ENCODE assay signal across 9 cellular contexts in the genomic region with DNA sequence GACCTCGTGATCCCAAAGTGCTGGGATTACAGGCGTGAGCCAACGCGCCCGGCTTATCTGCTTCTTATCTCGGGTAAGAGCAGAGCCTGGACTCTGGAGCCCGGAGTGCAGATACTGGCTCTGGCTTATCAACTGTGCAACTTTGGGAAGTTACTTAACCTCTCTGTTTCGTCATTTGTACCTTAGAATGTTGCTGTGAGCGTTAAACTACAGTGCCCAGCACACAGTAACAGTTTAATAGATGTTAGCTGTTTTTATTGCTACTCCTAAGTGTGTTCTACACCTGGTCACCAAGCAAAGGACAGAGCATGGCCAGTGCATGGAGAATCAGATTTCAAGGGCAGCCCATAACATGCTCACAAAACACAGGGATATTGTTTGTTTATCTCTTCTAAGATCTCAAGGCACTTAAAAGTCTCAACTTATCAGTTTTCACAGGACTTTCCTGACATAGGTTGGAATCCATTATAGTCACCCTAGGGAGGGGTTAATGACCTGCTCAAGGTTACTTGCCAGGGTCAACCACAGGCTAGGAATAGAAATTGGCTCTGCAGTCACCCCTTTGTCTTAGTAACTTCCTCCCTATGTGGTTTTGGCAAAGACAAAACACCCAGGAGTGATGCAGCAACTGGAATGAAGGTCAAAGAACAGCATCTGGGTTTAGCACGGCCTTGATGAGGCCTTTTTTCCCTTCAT. TPM values are rescaled to one million over a fixed set of nuclear protein-coding genes. Genes with fewer than 3 reads are reported as not detected.
DNase-seq lines count a peak whose midpoint lies in the region; ATAC-seq and TF ChIP-seq lines count a peak whose summit lies in the region.
"Had no signal": no experiment of that assay in that cellular context is flagged by ENCODE, and none has a peak within 500 bp of the region (broad histone marks: within the 10 kb centered on the region; RNA-seq: fewer than 3 reads in every experiment).

No MANE protein-coding gene starts in this region.

- no peaks in the 10 kb centered on the region for H3K79me2 ChIP-seq in HCT116 (ENCODE audit: insufficient read depth, low read length)

- peak overlapping the region; percentile 63 for H3K4me3 Mint-ChIP-seq in glutamatergic neuron (ENCODE audit: unreplicated experiment)

- peaks cover 21% of the 10 kb centered on the region for H3K4me1 Mint-ChIP-seq in glutamatergic neuron (ENCODE audit: low read depth, unreplicated experiment)

- intact Hi-C loops in HCT116 (cut with micrococcal nuclease), result no loop called here

- TF ChIP-seq CTCF in HCT116 (IDR thresholded peaks at IDR 0.05 in 2 of 3, conservative IDR thresholded peaks at IDR 0.05 in 1 of 3; ENCODE audit: borderline replicate concordance in 1 of 3, insufficient read depth in 1 of 3, low read depth in 2 of 3, low read length in 2 of 3), result no peak
- no peak for TF ChIP-seq CTCF in RWPE1 (conservative IDR thresholded peaks at IDR 0.05; ENCODE audit: low read depth)
- TF ChIP-seq CTCF in glutamatergic neuron (IDR thresholded peaks at IDR 0.05; ENCODE audit: partially characterized antibody, unreplicated experiment), result no peak

- no peaks in the 10 kb centered on the region for H3K9me2 ChIP-seq in HCT116 (ENCODE audit: insufficient read depth)

- CTCF ChIA-PET in HCT116 (lab: Charles Lee), result no interaction called here
- CTCF ChIA-PET in RWPE1 (lab: Yijun Ruan, JAX), result interaction anchor here (0.6 to 0.7 kb wide), 2 partner anchors 9 to 220 kb away, joined by 3 to 4 read pairs; no protein-coding TSS in a partner anchor

- TF ChIP-seq POLR2A in HCT116 (IDR thresholded peaks at IDR 0.05; ENCODE audit: borderline replicate concordance, extremely low read depth, insufficient read depth, insufficient read length), result no peak

- peaks cover 9% of the 10 kb centered on the region for H3K9me3 Mint-ChIP-seq in glutamatergic neuron (ENCODE audit: unreplicated experiment)

- RAD21 ChIA-PET in HCT116 (lab: Charles Lee; ENCODE audit: low non-redundant PET in 1 of 2, low total read pairs in 2 of 2, uncharacterized antibody in 2 of 2, unreplicated experiment in 2 of 2), result interaction anchor here in 1 of 2 experiments (0.7 kb wide), 1 partner anchor 130 kb away, joined by 3 read pairs; no protein-coding TSS in a partner anchor

- peak overlapping the region; percentile 40 for H3K4me2 ChIP-seq in HCT116 (ENCODE audit: low read length)

- H4K20me1 ChIP-seq in HCT116 (ENCODE audit: insufficient read depth), result no peaks in the 10 kb centered on the region

- H2AFZ ChIP-seq in HCT116 (ENCODE audit: low read depth, low read length, poor library complexity, severe bottlenecking), result peak overlapping the region; percentile 6

- H3K27ac Mint-ChIP-seq in glutamatergic neuron (ENCODE audit: unreplicated experiment), result peak overlapping the region; percentile 87

- BruUV-seq in HCT116 (replicated peaks; lab: Mats Ljungman, UMichigan), result no TSS peak

- H3K27me3 ChIP-seq in HCT116 (ENCODE audit: insufficient read depth, low read length), result no peaks in the 10 kb centered on the region; the same call in 1 of the 2 replicates

- peak; percentile 64 for ATAC-seq in HCT116
- no peak for ATAC-seq in GM18858 (IDR thresholded peaks at IDR 0.05; ENCODE audit: unreplicated experiment)
- ATAC-seq in HG03196 (IDR thresholded peaks at IDR 0.05; ENCODE audit: unreplicated experiment), result no peak
- ATAC-seq: activated CD4-positive, CD25-positive, alpha-beta regulatory T cell treated with anti-CD3 and anti-CD28 coated beads, Interleukin-2, amount 50 U/mL, for 24 hours had no signal

- peaks cover 4% of the 10 kb centered on the region for H3K27me3 Mint-ChIP-seq in glutamatergic neuron (ENCODE audit: unreplicated experiment)

- H3K27ac ChIP-seq in HCT116 (ENCODE audit: low read depth, low read length), result no peak overlapping the region
- H3K27ac ChIP-seq in RWPE1, result peak overlapping the region; percentile 47; the same call in 1 of the 2 replicates
- H3K27ac ChIP-seq in skin epidermis, result peak overlapping the region in 12 of 21 experiments; percentile 3 to 66 (median 42)

- H3K9ac ChIP-seq in HCT116 (ENCODE audit: low read length), result no peak overlapping the region

- POLR2A ChIA-PET in HCT116 (lab: Charles Lee) (no interaction called here), RWPE1 (lab: Yijun Ruan, JAX; ENCODE audit: low non-redundant PET) (no interaction called here)

- H3K4me3 ChIP-seq in HCT116 (replicated peaks in 1 of 2; ENCODE audit: low read depth in 1 of 2, low read length in 2 of 2) (no peak overlapping the region), skin epidermis (no peak overlapping the region)

- no peaks in the 10 kb centered on the region for H3K9me3 ChIP-seq in HCT116 (ENCODE audit: control insufficient read depth in 1 of 2, insufficient read depth in 1 of 2, low read depth in 1 of 2, low read length in 2 of 2)

- DNase-seq in HCT116 (ENCODE audit: low read depth, low spot score), result no peak
- DNase-seq in RWPE1 (ENCODE audit: low spot score), result no peak
- DNase-seq in glutamatergic neuron, result no peak
- DNase-seq in iPS-NIHi7 (ENCODE audit: extremely low spot score), result no peak
- no peak for DNase-seq in CD1c-positive myeloid dendritic cell (ENCODE audit: extremely low spot score)

- no peak for TF ChIP-seq RAD21 in HCT116 (IDR thresholded peaks at IDR 0.05; ENCODE audit: low read depth)

- no peaks in the 10 kb centered on the region for H3K36me3 Mint-ChIP-seq in glutamatergic neuron (ENCODE audit: unreplicated experiment)

- peaks cover 11 to 13% of the 10 kb centered on the region in 2 experiments for H3K4me1 ChIP-seq in HCT116 (ENCODE audit: control insufficient read depth in 1 of 2, insufficient read depth in 2 of 2, low read length in 2 of 2)

- H3K36me3 ChIP-seq in HCT116 (ENCODE audit: control insufficient read depth in 1 of 2, insufficient read depth in 2 of 2, low read length in 2 of 2), result no peaks in the 10 kb centered on the region

TF ChIP-seq in HCT116, 20 proteins besides CTCF, POLR2A, EP300 and RAD21:
- peak; percentile 79 for TF ChIP-seq TCF7L2 (IDR thresholded peaks at IDR 0.05; ENCODE audit: borderline replicate concordance, extremely low read depth, insufficient read depth, insufficient read length)
- TF ChIP-seq EZH2 (IDR thresholded peaks at IDR 0.05), result no peak
- TF ChIP-seq CBX3 (IDR thresholded peaks at IDR 0.05; ENCODE audit: low read depth), result no peak
- TF ChIP-seq POLR2AphosphoS5 (IDR thresholded peaks at IDR 0.05; ENCODE audit: low read depth, low read length), result no peak
- peak; percentile 28; the same call in 1 of the 2 replicates for TF ChIP-seq SP1 (IDR thresholded peaks at IDR 0.05; ENCODE audit: low read depth)

RNA-seq across cellular contexts. Expression of gene SRP9, which starts 22.5 kb away (rescaled TPM):
- 220 TPM for total RNA-seq in HCT116 (2021; ENCODE audit: unreplicated experiment)
- polyA plus RNA-seq in HCT116 (2012), result 136 and 141 TPM in 2 replicates
- 364 TPM for total RNA-seq in glutamatergic neuron (ENCODE audit: unreplicated experiment)

RNA-seq across cellular contexts. Expression of gene EPHX1, which starts 54.8 kb away (rescaled TPM):
- 44.6 TPM for total RNA-seq in HCT116 (2021; ENCODE audit: unreplicated experiment)
- polyA plus RNA-seq in HCT116 (2012), result 58.8 and 64.6 TPM in 2 replicates
- total RNA-seq in glutamatergic neuron (ENCODE audit: unreplicated experiment), result 60.4 TPM
